1 cellular context compared by ENCODE assay signal in the genomic region with DNA sequence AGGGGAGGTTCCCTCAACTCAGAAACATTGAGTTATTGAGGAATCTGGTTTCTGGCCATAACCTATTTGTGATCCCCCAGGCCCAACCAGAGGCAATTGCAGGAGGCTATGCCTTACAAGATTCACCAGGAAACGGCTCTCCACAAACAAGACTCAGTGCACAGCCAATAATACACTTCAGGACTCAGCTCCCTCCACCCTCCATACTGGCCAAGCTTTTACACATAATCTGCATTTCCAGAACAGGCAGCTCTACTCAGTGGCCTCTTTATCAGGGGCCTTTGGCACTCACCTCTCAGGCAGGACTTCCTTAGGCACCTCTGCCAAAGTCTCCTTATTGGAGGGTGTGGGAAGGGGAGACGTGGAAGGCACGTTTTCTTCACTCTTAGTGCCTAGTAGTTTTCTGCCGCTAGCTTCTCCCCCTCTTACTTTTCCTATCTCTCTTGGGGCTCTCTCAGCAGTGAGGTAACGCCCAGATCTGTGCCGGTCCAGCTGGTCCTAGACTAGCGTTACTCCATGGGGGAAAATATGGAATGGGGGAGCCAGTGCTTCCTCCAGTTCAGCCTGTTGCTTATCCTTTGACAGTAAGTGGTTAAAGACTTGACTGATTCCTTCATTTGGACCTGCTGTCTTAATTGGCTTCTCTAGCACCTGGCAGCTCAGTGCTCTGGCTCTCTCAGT.
TF ChIP-seq lines count a peak whose summit lies in the region.

No MANE protein-coding gene starts in this region.

TF ChIP-seq in GM23338, 12 proteins besides CTCF, POLR2A, EP300 and RAD21 (continued from another document):
- TF ChIP-seq, protein P1, sequence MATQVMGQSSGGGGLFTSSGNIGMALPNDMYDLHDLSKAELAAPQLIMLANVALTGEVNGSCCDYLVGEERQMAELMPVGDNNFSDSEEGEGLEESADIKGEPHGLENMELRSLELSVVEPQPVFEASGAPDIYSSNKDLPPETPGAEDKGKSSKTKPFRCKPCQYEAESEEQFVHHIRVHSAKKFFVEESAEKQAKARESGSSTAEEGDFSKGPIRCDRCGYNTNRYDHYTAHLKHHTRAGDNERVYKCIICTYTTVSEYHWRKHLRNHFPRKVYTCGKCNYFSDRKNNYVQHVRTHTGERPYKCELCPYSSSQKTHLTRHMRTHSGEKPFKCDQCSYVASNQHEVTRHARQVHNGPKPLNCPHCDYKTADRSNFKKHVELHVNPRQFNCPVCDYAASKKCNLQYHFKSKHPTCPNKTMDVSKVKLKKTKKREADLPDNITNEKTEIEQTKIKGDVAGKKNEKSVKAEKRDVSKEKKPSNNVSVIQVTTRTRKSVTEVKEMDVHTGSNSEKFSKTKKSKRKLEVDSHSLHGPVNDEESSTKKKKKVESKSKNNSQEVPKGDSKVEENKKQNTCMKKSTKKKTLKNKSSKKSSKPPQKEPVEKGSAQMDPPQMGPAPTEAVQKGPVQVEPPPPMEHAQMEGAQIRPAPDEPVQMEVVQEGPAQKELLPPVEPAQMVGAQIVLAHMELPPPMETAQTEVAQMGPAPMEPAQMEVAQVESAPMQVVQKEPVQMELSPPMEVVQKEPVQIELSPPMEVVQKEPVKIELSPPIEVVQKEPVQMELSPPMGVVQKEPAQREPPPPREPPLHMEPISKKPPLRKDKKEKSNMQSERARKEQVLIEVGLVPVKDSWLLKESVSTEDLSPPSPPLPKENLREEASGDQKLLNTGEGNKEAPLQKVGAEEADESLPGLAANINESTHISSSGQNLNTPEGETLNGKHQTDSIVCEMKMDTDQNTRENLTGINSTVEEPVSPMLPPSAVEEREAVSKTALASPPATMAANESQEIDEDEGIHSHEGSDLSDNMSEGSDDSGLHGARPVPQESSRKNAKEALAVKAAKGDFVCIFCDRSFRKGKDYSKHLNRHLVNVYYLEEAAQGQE (IDR thresholded peaks at IDR 0.05; ENCODE audit: unreplicated experiment), result no peak
- no peak for TF ChIP-seq ZNF331 (CRISPR knock-in tag; IDR thresholded peaks at IDR 0.05; ENCODE audit: low read depth)
- no peak for TF ChIP-seq JUNB (IDR thresholded peaks at IDR 0.05; ENCODE audit: unreplicated experiment)
- TF ChIP-seq NANOG (IDR thresholded peaks at IDR 0.05; ENCODE audit: borderline replicate concordance), result no peak
- no peak for TF ChIP-seq STAT1 (IDR thresholded peaks at IDR 0.05; ENCODE audit: unreplicated experiment)
- TF ChIP-seq, protein P2, sequence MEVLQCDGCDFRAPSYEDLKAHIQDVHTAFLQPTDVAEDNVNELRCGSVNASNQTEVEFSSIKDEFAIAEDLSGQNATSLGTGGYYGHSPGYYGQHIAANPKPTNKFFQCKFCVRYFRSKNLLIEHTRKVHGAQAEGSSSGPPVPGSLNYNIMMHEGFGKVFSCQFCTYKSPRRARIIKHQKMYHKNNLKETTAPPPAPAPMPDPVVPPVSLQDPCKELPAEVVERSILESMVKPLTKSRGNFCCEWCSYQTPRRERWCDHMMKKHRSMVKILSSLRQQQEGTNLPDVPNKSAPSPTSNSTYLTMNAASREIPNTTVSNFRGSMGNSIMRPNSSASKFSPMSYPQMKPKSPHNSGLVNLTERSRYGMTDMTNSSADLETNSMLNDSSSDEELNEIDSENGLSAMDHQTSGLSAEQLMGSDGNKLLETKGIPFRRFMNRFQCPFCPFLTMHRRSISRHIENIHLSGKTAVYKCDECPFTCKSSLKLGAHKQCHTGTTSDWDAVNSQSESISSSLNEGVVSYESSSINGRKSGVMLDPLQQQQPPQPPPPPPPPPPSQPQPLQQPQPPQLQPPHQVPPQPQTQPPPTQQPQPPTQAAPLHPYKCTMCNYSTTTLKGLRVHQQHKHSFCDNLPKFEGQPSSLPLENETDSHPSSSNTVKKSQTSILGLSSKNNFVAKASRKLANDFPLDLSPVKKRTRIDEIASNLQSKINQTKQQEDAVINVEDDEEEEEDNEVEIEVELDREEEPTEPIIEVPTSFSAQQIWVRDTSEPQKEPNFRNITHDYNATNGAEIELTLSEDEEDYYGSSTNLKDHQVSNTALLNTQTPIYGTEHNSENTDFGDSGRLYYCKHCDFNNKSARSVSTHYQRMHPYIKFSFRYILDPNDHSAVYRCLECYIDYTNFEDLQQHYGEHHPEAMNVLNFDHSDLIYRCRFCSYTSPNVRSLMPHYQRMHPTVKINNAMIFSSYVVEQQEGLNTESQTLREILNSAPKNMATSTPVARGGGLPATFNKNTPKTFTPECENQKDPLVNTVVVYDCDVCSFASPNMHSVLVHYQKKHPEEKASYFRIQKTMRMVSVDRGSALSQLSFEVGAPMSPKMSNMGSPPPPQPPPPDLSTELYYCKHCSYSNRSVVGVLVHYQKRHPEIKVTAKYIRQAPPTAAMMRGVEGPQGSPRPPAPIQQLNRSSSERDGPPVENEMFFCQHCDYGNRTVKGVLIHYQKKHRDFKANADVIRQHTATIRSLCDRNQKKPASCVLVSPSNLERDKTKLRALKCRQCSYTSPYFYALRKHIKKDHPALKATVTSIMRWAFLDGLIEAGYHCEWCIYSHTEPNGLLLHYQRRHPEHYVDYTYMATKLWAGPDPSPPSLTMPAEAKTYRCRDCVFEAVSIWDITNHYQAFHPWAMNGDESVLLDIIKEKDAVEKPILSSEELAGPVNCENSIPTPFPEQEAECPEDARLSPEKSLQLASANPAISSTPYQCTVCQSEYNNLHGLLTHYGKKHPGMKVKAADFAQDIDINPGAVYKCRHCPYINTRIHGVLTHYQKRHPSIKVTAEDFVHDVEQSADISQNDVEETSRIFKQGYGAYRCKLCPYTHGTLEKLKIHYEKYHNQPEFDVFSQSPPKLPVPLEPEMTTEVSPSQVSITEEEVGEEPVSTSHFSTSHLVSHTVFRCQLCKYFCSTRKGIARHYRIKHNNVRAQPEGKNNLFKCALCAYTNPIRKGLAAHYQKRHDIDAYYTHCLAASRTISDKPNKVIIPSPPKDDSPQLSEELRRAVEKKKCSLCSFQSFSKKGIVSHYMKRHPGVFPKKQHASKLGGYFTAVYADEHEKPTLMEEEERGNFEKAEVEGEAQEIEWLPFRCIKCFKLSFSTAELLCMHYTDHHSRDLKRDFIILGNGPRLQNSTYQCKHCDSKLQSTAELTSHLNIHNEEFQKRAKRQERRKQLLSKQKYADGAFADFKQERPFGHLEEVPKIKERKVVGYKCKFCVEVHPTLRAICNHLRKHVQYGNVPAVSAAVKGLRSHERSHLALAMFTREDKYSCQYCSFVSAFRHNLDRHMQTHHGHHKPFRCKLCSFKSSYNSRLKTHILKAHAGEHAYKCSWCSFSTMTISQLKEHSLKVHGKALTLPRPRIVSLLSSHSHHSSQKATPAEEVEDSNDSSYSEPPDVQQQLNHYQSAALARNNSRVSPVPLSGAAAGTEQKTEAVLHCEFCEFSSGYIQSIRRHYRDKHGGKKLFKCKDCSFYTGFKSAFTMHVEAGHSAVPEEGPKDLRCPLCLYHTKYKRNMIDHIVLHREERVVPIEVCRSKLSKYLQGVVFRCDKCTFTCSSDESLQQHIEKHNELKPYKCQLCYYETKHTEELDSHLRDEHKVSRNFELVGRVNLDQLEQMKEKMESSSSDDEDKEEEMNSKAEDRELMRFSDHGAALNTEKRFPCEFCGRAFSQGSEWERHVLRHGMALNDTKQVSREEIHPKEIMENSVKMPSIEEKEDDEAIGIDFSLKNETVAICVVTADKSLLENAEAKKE (CRISPR knock-in tag; IDR thresholded peaks at IDR 0.05), result no peak
- TF ChIP-seq, protein P3, sequence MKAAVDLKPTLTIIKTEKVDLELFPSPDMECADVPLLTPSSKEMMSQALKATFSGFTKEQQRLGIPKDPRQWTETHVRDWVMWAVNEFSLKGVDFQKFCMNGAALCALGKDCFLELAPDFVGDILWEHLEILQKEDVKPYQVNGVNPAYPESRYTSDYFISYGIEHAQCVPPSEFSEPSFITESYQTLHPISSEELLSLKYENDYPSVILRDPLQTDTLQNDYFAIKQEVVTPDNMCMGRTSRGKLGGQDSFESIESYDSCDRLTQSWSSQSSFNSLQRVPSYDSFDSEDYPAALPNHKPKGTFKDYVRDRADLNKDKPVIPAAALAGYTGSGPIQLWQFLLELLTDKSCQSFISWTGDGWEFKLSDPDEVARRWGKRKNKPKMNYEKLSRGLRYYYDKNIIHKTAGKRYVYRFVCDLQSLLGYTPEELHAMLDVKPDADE (IDR thresholded peaks at IDR 0.05), result no peak
- TF ChIP-seq EZH2 (IDR thresholded peaks at IDR 0.05; ENCODE audit: low read depth, unreplicated experiment), result no peak
- TF ChIP-seq POLR2AphosphoS5 (IDR thresholded peaks at IDR 0.05; ENCODE audit: low read depth), result no peak
